Comparison of ENCODE assay signal across 14 cellular contexts in genomic region chr6:128479048-128479666, GRCh38. TPM values are rescaled to one million over a fixed set of nuclear protein-coding genes. Genes with fewer than 3 reads are reported as not detected.
A peak's percentile ranks its signal among the peaks of the same experiment; 100 is the strongest.
DNase-seq lines count a peak whose midpoint lies in the region; ATAC-seq and TF ChIP-seq lines count a peak whose summit lies in the region.
"Had no signal": no experiment of that assay in that cellular context is flagged by ENCODE, and none has a peak within 500 bp of the region (broad histone marks: within the 10 kb centered on the region; RNA-seq: fewer than 3 reads in every experiment).

No MANE protein-coding gene starts in this region.

- H2BK12ac ChIP-seq in mesenchymal stem cell (ENCODE audit: low read length in 2 of 2): no peak overlapping the region

- CTCF ChIA-PET in Calu3 (lab: Charles Lee): interaction anchor here (0.7 to 1.0 kb wide), 2 partner anchors 10 to 200 kb away, joined by 3 to 8 read pairs; no protein-coding TSS in a partner anchor

- peak overlapping the region; percentile 47 for H3K4me3 Mint-ChIP-seq in Calu3 (ENCODE audit: low read depth, unreplicated experiment)
- H3K4me3 Mint-ChIP-seq: H9 had no signal

- H2AFZ ChIP-seq in ACC112 (ENCODE audit: low read length, unreplicated experiment): no peak overlapping the region
- no peak overlapping the region for H2AFZ ChIP-seq in mesenchymal stem cell (ENCODE audit: low read depth, low read length)

- H3K18ac ChIP-seq in mesenchymal stem cell (ENCODE audit: low read depth in 1 of 2, low read length in 2 of 2): no peak overlapping the region

- H3K27me3 ChIP-seq in ACC112 (ENCODE audit: insufficient read depth, low read length): no peaks in the 10 kb centered on the region
- no peaks in the 10 kb centered on the region for H3K27me3 ChIP-seq in adipocyte (replicated peaks; ENCODE audit: control insufficient read depth, insufficient read depth, low read length)
- H3K27me3 ChIP-seq in mesenchymal stem cell (ENCODE audit: control insufficient read depth in 1 of 2, insufficient read depth in 1 of 2, low read length in 2 of 2): no peaks in the 10 kb centered on the region
- H3K27me3 ChIP-seq: brain microvascular endothelial cell had no signal

- peaks cover 20% of the 10 kb centered on the region for H3K4me1 ChIP-seq in ACC112 (ENCODE audit: control insufficient read depth, insufficient read depth, low read length, unreplicated experiment)
- H3K4me1 ChIP-seq in adipocyte (ENCODE audit: control insufficient read depth, insufficient read depth, low read length): no peaks in the 10 kb centered on the region
- H3K4me1 ChIP-seq in mesenchymal stem cell (ENCODE audit: control insufficient read depth, insufficient read depth, low read depth, low read length): peaks cover 2% of the 10 kb centered on the region

- H3K9me3 ChIP-seq in adipocyte (ENCODE audit: control insufficient read depth, low read length) (no peaks in the 10 kb centered on the region), mesenchymal stem cell (ENCODE audit: control insufficient read depth, low read length) (no peaks in the 10 kb centered on the region)

- H3K23ac ChIP-seq in mesenchymal stem cell (ENCODE audit: low read length in 2 of 2): no peak overlapping the region

- H3K27me3 Mint-ChIP-seq in Calu3 (ENCODE audit: unreplicated experiment): no peaks in the 10 kb centered on the region

- no peak overlapping the region for H2BK5ac ChIP-seq in mesenchymal stem cell (ENCODE audit: low read depth, low read length, poor library complexity, severe bottlenecking)

- H3K79me1 ChIP-seq in mesenchymal stem cell (replicated peaks; ENCODE audit: low read length, poor library complexity, severe bottlenecking): peaks cover 17% of the 10 kb centered on the region

- no peak for TF ChIP-seq CTCF in Calu3 (IDR thresholded peaks at IDR 0.05; ENCODE audit: unreplicated experiment)
- TF ChIP-seq CTCF in foreskin fibroblast (IDR thresholded peaks at IDR 0.05; ENCODE audit: low read depth, low read length): no peak

- no peak overlapping the region for H2BK120ac ChIP-seq in mesenchymal stem cell (ENCODE audit: low read depth, low read length)

- peaks cover 3% of the 10 kb centered on the region for H3K9me3 Mint-ChIP-seq in Calu3 (ENCODE audit: low read depth, unreplicated experiment)
- H3K9me3 Mint-ChIP-seq: H9 had no signal

- H2BK15ac ChIP-seq in mesenchymal stem cell (ENCODE audit: low read depth, poor library complexity, severe bottlenecking): no peak overlapping the region

- H3K4me1 Mint-ChIP-seq in Calu3 (ENCODE audit: low read depth, unreplicated experiment): peaks cover 64% of the 10 kb centered on the region

- H3K4ac ChIP-seq in mesenchymal stem cell (ENCODE audit: low read depth in 1 of 2, low read length in 2 of 2): no peak overlapping the region

- no peak overlapping the region for H3K4me2 ChIP-seq in mesenchymal stem cell (ENCODE audit: low read length, poor library complexity, severe bottlenecking)
- H3K4me2 ChIP-seq: smooth muscle cell had no signal

- H3K36me3 ChIP-seq in ACC112 (ENCODE audit: insufficient read depth, low read length) (no peaks in the 10 kb centered on the region), adipocyte (ENCODE audit: control insufficient read depth, insufficient read depth, low read length, severe bottlenecking) (no peaks in the 10 kb centered on the region), mesenchymal stem cell (ENCODE audit: control insufficient read depth in 1 of 2, insufficient read depth in 2 of 2, low read depth in 1 of 2, low read length in 2 of 2) (no peaks in the 10 kb centered on the region)
- H3K36me3 ChIP-seq: brain microvascular endothelial cell had no signal

- H2AK5ac ChIP-seq in mesenchymal stem cell (ENCODE audit: low read length, severe bottlenecking): no peak overlapping the region

- H3K14ac ChIP-seq in mesenchymal stem cell (ENCODE audit: low read length in 2 of 2): no peak overlapping the region

- H3K9ac ChIP-seq in adipocyte (ENCODE audit: low read length) (no peak overlapping the region), mesenchymal stem cell (ENCODE audit: low read length) (peak overlapping the region; percentile 62)

- WGBS in mesenchymal stem cell: 100% methylated on average over 2 of the region's 2 CpGs

- peaks cover 8% of the 10 kb centered on the region for H3K79me2 ChIP-seq in ACC112 (ENCODE audit: control insufficient read depth, insufficient read depth, low read length, unreplicated experiment)

- DNase-seq in Calu3 (no peak), adipocyte (ENCODE audit: low read depth) (no peak), mesenchymal stem cell (no peak), NCI-H146 treated with DMSO at 0.1 percent for 48 hours (lab: John Stamatoyannopoulos, UW; ENCODE audit: unreplicated experiment) (no peak), foreskin fibroblast (no peak)
- DNase-seq: brain microvascular endothelial cell, COR-L47, H9, NCI-H1930 had no signal

- peaks cover 26% of the 10 kb centered on the region for H3K36me3 Mint-ChIP-seq in Calu3 (ENCODE audit: insufficient read depth, unreplicated experiment)

- intact Hi-C loops in Calu3 (cut with micrococcal nuclease; ENCODE audit: unreplicated experiment): loop anchor here (5.0 kb wide), 1 partner anchor 127 kb away; no protein-coding TSS in a partner anchor

- peak overlapping the region; percentile 26 for H3K4me3 ChIP-seq in ACC112 (ENCODE audit: low read depth, low read length)
- peak overlapping the region; percentile 76 for H3K4me3 ChIP-seq in adipocyte (ENCODE audit: low read length)
- H3K4me3 ChIP-seq in mesenchymal stem cell (ENCODE audit: insufficient read depth in 1 of 2, low read depth in 1 of 2, low read length in 2 of 2): peak overlapping the region in 1 of 2 experiments; percentile 68
- no peak overlapping the region for H3K4me3 ChIP-seq in foreskin fibroblast (ENCODE audit: low read depth in 1 of 2, low read length in 2 of 2)
- H3K4me3 ChIP-seq: smooth muscle cell had no signal

- peak overlapping the region; percentile 24 for H3K27ac Mint-ChIP-seq in Calu3 (ENCODE audit: unreplicated experiment)

- no peak overlapping the region for H4K91ac ChIP-seq in mesenchymal stem cell (ENCODE audit: low read length)

- H3K27ac ChIP-seq in ACC112 (ENCODE audit: low read depth, low read length): no peak overlapping the region
- no peak overlapping the region for H3K27ac ChIP-seq in mesenchymal stem cell (ENCODE audit: low read length, poor library complexity, severe bottlenecking)
- H3K27ac ChIP-seq: brain microvascular endothelial cell had no signal

- ATAC-seq in HG02798 (IDR thresholded peaks at IDR 0.05; ENCODE audit: poor library complexity, unreplicated experiment) (no peak), GM21528 (IDR thresholded peaks at IDR 0.05; ENCODE audit: low FRiP score, unreplicated experiment) (no peak)

- no TSS peak for BruUV-seq in Calu3 (replicated peaks; lab: Mats Ljungman, UMichigan)

- H4K8ac ChIP-seq in mesenchymal stem cell (ENCODE audit: low read length): no peak overlapping the region

RNA-seq across cellular contexts. Expression of gene PTPRK, which starts 41.2 kb away (rescaled TPM):
- total RNA-seq in Calu3 (2022): 201 and 265 TPM in 2 replicates
- 48.5 TPM for polyA plus RNA-seq in mesenchymal stem cell (2013, experiment 1 of 2)
- polyA plus RNA-seq in mesenchymal stem cell (2013, experiment 2 of 2): 49.0 TPM
- total RNA-seq: OCI-LY7 had no signal

Comparison
In these comparisons a context has a peak if more than half of its experiments do, and no peak if none do; other contexts are left out.
1. H3K4me3 ChIP-seq: peak in ACC112 (single experiment) and adipocyte (single experiment); none in foreskin fibroblast (0 of 2).